Comparison of ENCODE assay signal across 31 cellular contexts in the genomic region with DNA sequence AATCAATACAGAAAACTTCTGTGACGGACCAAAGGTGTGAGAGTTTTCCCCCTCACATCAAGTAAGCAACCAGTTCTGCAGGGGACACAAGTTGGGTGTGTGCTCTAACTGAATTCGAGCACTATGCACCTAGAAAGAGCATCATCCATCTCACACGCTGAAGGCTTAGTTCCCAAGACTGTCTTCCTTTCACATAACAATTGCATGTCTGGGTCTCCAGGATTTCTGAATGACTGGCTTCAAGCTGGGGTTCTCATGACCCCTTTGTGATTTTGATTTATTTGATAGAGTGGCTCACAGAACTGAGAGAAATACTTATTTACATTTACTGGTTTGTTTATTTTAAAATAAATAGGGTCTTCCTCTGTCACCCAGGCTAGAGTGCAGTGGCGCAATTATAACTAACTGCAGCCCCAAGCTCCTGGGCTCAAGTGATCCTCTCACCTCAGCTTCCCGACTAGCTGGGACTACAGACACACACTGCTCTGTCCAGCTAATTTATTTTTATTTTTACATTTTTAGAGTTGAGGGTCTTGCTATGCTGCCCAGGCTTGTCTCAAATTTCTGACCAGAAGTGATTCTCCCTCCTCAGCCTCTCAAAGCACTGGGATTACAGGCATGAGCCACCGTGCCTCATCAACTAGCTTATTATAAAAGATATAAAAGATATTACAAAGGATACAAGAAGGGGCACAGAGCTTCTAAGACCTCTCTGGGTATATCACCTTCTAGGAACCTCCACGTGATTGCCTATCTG.
"Had no signal": no experiment of that assay in that cellular context is flagged by ENCODE, and none has a peak within 500 bp of the region (broad histone marks: within the 10 kb centered on the region; RNA-seq: fewer than 3 reads in every experiment).

No MANE protein-coding gene starts in this region.

- H3K27ac ChIP-seq: dorsolateral prefrontal cortex, epithelial cell of prostate, gastroesophageal sphincter, heart left ventricle, hepatocyte, parathyroid adenoma, right atrium auricular region, stomach, thyroid gland had no signal

- H3K79me2 ChIP-seq: hepatocyte, parathyroid adenoma had no signal

- FAIRE-seq: colon, keratinocyte had no signal

- H3K4me1 ChIP-seq: gastroesophageal sphincter, heart left ventricle, parathyroid adenoma, right atrium auricular region, stomach, thyroid gland had no signal

- H3K27me3 ChIP-seq: dorsolateral prefrontal cortex, gastroesophageal sphincter, heart left ventricle, hepatocyte, right atrium auricular region, stomach, thyroid gland had no signal

- H2AFZ ChIP-seq: hepatocyte, parathyroid adenoma had no signal

- ATAC-seq: esophagus mucosa; gastroesophageal sphincter; heart left ventricle; left lobe of liver; mucosa of descending colon; natural killer cell treated with Interleukin-12 subunit alpha and Interleukin-12 subunit beta and Interleukin-15 and Interleukin-18, amount 100 ng/mL, for 72 hours; sciatic nerve had no signal

- H3K4me3 Mint-ChIP-seq: memory B cell; mesothelial cell of epicardium; naive B cell; natural killer cell treated with Interleukin-12 subunit alpha and Interleukin-12 subunit beta and Interleukin-15 and Interleukin-18, amount 100 ng/mL, for 72 hours; neural crest cell had no signal

- H3K27ac Mint-ChIP-seq: memory B cell; mesothelial cell of epicardium; natural killer cell treated with Interleukin-12 subunit alpha and Interleukin-12 subunit beta and Interleukin-15 and Interleukin-18, amount 100 ng/mL, for 72 hours; progenitor cell of endocrine pancreas had no signal

- H3K4me2 ChIP-seq: hepatocyte, smooth muscle cell had no signal

- H3K4me3 ChIP-seq: dorsolateral prefrontal cortex, gastroesophageal sphincter, heart left ventricle, hepatocyte, lung, mucosa of descending colon, right atrium auricular region, smooth muscle cell, stomach, thyroid gland had no signal

- H3K36me3 Mint-ChIP-seq: memory B cell; mesothelial cell of epicardium; naive B cell; natural killer cell treated with Interleukin-12 subunit alpha and Interleukin-12 subunit beta and Interleukin-15 and Interleukin-18, amount 100 ng/mL, for 72 hours had no signal

- H3K4me1 Mint-ChIP-seq: memory B cell, mesothelial cell of epicardium, naive B cell, neural crest cell had no signal

- H3K9ac ChIP-seq: parathyroid adenoma had no signal

- H3K9me3 Mint-ChIP-seq: memory B cell, neural crest cell had no signal

- H3K27me3 Mint-ChIP-seq: memory B cell; natural killer cell treated with Interleukin-12 subunit alpha and Interleukin-12 subunit beta and Interleukin-15 and Interleukin-18, amount 100 ng/mL, for 72 hours; progenitor cell of endocrine pancreas had no signal

- DNase-seq: dorsolateral prefrontal cortex; effector CD4-positive, alpha-beta T cell; foreskin fibroblast; heart left ventricle; mucosa of descending colon; naive B cell; stimulated activated CD4-positive, alpha-beta T cell treated with anti-CD3 and anti-CD28 coated beads, Interleukin-12 subunit alpha, Interleukin-12 subunit beta, amount 100 ng/mL, for 4 hours; stimulated activated CD4-positive, alpha-beta T cell treated with anti-CD3 and anti-CD28 coated beads, Interleukin-1b, Interleukin-23, amount 100 ng/mL, for 48 hours; stimulated activated CD4-positive, alpha-beta T cell treated with anti-CD3 and anti-CD28 coated beads, Interleukin-4, amount 100 ng/mL, for 1 hour; stimulated activated CD8-positive, alpha-beta memory T cell treated with anti-CD3 and anti-CD28 coated beads, Interleukin-4, amount 100 ng/mL, for 48 hours; stimulated activated naive CD4-positive, alpha-beta T cell; stomach; thyroid gland; trophoblast cell had no signal

- H3K36me3 ChIP-seq: gastroesophageal sphincter, heart left ventricle, right atrium auricular region, stomach, thyroid gland had no signal

- H3K9me3 ChIP-seq: gastroesophageal sphincter, mucosa of descending colon, right atrium auricular region, thyroid gland had no signal
